ENCODE assay signal across 1 cellular context in the genomic region with DNA sequence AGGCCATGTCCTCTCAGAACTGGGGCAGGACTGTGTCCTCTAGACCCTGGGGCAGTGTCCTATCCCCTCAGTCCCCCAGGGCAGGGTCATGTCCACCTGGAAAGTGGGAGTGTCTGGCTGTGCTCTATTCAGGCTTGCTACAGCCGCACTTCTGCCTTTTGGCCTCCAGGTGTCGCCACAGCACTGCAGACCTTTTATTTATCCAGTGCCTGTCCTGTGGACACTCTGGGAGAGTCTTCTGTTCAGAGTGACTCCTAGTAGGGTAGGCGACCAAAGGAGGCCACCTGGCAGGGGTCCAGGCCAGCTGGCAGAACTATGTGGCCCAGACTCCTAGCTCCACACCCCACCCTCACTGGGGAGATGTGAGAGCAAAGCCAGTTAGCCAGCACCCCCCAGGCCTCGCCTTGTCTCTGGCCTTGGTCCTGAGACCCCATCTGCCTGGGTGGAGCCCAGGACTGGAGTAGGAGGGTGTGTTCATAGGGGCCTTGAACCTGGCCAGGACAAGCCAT.
TF ChIP-seq lines count a peak whose summit lies in the region.

No MANE protein-coding gene starts in this region.

TF ChIP-seq in K562, 482 proteins besides CTCF, POLR2A, EP300 and RAD21 (continued from another document and continues in another):
- TF ChIP-seq, protein P1, sequence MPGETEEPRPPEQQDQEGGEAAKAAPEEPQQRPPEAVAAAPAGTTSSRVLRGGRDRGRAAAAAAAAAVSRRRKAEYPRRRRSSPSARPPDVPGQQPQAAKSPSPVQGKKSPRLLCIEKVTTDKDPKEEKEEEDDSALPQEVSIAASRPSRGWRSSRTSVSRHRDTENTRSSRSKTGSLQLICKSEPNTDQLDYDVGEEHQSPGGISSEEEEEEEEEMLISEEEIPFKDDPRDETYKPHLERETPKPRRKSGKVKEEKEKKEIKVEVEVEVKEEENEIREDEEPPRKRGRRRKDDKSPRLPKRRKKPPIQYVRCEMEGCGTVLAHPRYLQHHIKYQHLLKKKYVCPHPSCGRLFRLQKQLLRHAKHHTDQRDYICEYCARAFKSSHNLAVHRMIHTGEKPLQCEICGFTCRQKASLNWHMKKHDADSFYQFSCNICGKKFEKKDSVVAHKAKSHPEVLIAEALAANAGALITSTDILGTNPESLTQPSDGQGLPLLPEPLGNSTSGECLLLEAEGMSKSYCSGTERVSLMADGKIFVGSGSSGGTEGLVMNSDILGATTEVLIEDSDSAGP (CRISPR knock-in tag; IDR thresholded peaks at IDR 0.05) = no peak
- TF ChIP-seq, protein P2, sequence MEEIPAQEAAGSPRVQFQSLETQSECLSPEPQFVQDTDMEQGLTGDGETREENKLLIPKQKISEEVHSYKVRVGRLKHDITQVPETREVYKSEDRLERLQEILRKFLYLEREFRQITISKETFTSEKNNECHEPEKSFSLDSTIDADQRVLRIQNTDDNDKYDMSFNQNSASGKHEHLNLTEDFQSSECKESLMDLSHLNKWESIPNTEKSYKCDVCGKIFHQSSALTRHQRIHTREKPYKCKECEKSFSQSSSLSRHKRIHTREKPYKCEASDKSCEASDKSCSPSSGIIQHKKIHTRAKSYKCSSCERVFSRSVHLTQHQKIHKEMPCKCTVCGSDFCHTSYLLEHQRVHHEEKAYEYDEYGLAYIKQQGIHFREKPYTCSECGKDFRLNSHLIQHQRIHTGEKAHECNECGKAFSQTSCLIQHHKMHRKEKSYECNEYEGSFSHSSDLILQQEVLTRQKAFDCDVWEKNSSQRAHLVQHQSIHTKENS (CRISPR knock-in tag; IDR thresholded peaks at IDR 0.05) = no peak
- TF ChIP-seq, protein P3, sequence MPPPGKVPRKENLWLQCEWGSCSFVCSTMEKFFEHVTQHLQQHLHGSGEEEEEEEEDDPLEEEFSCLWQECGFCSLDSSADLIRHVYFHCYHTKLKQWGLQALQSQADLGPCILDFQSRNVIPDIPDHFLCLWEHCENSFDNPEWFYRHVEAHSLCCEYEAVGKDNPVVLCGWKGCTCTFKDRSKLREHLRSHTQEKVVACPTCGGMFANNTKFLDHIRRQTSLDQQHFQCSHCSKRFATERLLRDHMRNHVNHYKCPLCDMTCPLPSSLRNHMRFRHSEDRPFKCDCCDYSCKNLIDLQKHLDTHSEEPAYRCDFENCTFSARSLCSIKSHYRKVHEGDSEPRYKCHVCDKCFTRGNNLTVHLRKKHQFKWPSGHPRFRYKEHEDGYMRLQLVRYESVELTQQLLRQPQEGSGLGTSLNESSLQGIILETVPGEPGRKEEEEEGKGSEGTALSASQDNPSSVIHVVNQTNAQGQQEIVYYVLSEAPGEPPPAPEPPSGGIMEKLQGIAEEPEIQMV (tag; conservative IDR thresholded peaks at IDR 0.05; ENCODE audit: low read depth) = no peak
- TF ChIP-seq RFX1 (IDR thresholded peaks at IDR 0.05) (no peak), RBM14 (IDR thresholded peaks at IDR 0.05; ENCODE audit: borderline replicate concordance, insufficient read depth, low read depth, low read length) (no peak), ZNF274 (IDR thresholded peaks at IDR 0.05; ENCODE audit: borderline replicate concordance, low read depth, low read length) (no peak), MYBL2 (IDR thresholded peaks at IDR 0.05; ENCODE audit: low read depth) (no peak), MYBL2 (CRISPR knock-in tag; IDR thresholded peaks at IDR 0.05; ENCODE audit: borderline replicate concordance) (no peak), ETV1 (tag; conservative IDR thresholded peaks at IDR 0.05; ENCODE audit: low read depth) (no peak), MCM3 (IDR thresholded peaks at IDR 0.05) (no peak), JUN (IDR thresholded peaks at IDR 0.05; ENCODE audit: borderline replicate concordance, low read depth, low read length) (no peak), JUN (CRISPR knock-in tag; IDR thresholded peaks at IDR 0.05; ENCODE audit: borderline replicate concordance) (no peak), GTF2E2 (tag; IDR thresholded peaks at IDR 0.05) (no peak), ZNF121 (CRISPR knock-in tag; conservative IDR thresholded peaks at IDR 0.05) (no peak), TSC22D4 (tag; IDR thresholded peaks at IDR 0.05) (no peak), ZNF232 (CRISPR knock-in tag; IDR thresholded peaks at IDR 0.05) (no peak), EWSR1 (IDR thresholded peaks at IDR 0.05; ENCODE audit: borderline replicate concordance, low read depth, partially characterized antibody) (no peak), KHSRP (IDR thresholded peaks at IDR 0.05) (no peak), HMG20B (CRISPR knock-in tag; IDR thresholded peaks at IDR 0.05) (no peak), SRSF9 (IDR thresholded peaks at IDR 0.05; ENCODE audit: borderline replicate concordance, low read depth, low read length) (no peak), ZBTB1 (CRISPR knock-in tag; IDR thresholded peaks at IDR 0.05; ENCODE audit: borderline replicate concordance, low read depth) (no peak), ZKSCAN1 (IDR thresholded peaks at IDR 0.05; ENCODE audit: low read depth, low read length) (no peak), ZNF830 (CRISPR knock-in tag; IDR thresholded peaks at IDR 0.05) (no peak), TCF3 (CRISPR knock-in tag; IDR thresholded peaks at IDR 0.05) (no peak), ZNF12 (CRISPR knock-in tag; IDR thresholded peaks at IDR 0.05) (0 out of 2 replicates have a peak, but pooled peaks have one; percentile 45), ZNF75A (CRISPR knock-in tag; IDR thresholded peaks at IDR 0.05) (no peak), RFX7 (CRISPR knock-in tag; IDR thresholded peaks at IDR 0.05) (no peak), BDP1 (IDR thresholded peaks at IDR 0.05; ENCODE audit: insufficient read depth, insufficient read length) (no peak), ZNF124 (CRISPR knock-in tag; IDR thresholded peaks at IDR 0.05) (no peak), MCM7 (IDR thresholded peaks at IDR 0.05) (no peak), ZNF134 (CRISPR knock-in tag; conservative IDR thresholded peaks at IDR 0.05) (no peak), XRCC4 (IDR thresholded peaks at IDR 0.05; ENCODE audit: extremely low read depth, insufficient read depth, insufficient read length) (no peak), SMAD3 (CRISPR knock-in tag; conservative IDR thresholded peaks at IDR 0.05) (no peak), MEIS2 (IDR thresholded peaks at IDR 0.05; ENCODE audit: partially characterized antibody) (no peak), ZNF311 (CRISPR knock-in tag; IDR thresholded peaks at IDR 0.05) (no peak), TEAD2 (tag; IDR thresholded peaks at IDR 0.05) (no peak), SIRT6 (IDR thresholded peaks at IDR 0.05; ENCODE audit: low read depth, low read length) (no peak), NUFIP1 (IDR thresholded peaks at IDR 0.05; ENCODE audit: partially characterized antibody) (no peak), MYC (IDR thresholded peaks at IDR 0.05; ENCODE audit: low read depth, low read length) (no peak), MYC (CRISPR knock-in tag; IDR thresholded peaks at IDR 0.05; ENCODE audit: borderline replicate concordance, low read depth) (no peak)
- TF ChIP-seq, protein P4, sequence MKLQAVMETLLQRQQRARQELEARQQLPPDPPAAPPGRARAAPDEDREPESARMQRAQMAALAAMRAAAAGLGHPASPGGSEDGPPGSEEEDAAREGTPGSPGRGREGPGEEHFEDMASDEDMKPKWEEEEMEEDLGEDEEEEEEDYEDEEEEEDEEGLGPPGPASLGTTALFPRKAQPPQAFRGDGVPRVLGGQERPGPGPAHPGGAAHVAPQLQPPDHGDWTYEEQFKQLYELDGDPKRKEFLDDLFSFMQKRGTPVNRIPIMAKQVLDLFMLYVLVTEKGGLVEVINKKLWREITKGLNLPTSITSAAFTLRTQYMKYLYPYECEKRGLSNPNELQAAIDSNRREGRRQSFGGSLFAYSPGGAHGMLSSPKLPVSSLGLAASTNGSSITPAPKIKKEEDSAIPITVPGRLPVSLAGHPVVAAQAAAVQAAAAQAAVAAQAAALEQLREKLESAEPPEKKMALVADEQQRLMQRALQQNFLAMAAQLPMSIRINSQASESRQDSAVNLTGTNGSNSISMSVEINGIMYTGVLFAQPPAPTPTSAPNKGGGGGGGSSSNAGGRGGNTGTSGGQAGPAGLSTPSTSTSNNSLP (IDR thresholded peaks at IDR 0.05; ENCODE audit: borderline replicate concordance, low read depth, low read length) = no peak
- TF ChIP-seq, protein P5, sequence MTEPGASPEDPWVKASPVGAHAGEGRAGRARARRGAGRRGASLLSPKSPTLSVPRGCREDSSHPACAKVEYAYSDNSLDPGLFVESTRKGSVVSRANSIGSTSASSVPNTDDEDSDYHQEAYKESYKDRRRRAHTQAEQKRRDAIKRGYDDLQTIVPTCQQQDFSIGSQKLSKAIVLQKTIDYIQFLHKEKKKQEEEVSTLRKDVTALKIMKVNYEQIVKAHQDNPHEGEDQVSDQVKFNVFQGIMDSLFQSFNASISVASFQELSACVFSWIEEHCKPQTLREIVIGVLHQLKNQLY (CRISPR knock-in tag; conservative IDR thresholded peaks at IDR 0.05) = no peak
- TF ChIP-seq, protein P6, sequence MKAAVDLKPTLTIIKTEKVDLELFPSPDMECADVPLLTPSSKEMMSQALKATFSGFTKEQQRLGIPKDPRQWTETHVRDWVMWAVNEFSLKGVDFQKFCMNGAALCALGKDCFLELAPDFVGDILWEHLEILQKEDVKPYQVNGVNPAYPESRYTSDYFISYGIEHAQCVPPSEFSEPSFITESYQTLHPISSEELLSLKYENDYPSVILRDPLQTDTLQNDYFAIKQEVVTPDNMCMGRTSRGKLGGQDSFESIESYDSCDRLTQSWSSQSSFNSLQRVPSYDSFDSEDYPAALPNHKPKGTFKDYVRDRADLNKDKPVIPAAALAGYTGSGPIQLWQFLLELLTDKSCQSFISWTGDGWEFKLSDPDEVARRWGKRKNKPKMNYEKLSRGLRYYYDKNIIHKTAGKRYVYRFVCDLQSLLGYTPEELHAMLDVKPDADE (conservative IDR thresholded peaks at IDR 0.05; ENCODE audit: control insufficient read depth, low read depth, low read length) = no peak
- TF ChIP-seq, protein P7, sequence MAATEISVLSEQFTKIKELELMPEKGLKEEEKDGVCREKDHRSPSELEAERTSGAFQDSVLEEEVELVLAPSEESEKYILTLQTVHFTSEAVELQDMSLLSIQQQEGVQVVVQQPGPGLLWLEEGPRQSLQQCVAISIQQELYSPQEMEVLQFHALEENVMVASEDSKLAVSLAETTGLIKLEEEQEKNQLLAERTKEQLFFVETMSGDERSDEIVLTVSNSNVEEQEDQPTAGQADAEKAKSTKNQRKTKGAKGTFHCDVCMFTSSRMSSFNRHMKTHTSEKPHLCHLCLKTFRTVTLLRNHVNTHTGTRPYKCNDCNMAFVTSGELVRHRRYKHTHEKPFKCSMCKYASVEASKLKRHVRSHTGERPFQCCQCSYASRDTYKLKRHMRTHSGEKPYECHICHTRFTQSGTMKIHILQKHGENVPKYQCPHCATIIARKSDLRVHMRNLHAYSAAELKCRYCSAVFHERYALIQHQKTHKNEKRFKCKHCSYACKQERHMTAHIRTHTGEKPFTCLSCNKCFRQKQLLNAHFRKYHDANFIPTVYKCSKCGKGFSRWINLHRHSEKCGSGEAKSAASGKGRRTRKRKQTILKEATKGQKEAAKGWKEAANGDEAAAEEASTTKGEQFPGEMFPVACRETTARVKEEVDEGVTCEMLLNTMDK (IDR thresholded peaks at IDR 0.05; ENCODE audit: borderline replicate concordance, insufficient read depth, low read depth, low read length, poor library complexity, severe bottlenecking) = peak; percentile 10
- TF ChIP-seq, protein P8, sequence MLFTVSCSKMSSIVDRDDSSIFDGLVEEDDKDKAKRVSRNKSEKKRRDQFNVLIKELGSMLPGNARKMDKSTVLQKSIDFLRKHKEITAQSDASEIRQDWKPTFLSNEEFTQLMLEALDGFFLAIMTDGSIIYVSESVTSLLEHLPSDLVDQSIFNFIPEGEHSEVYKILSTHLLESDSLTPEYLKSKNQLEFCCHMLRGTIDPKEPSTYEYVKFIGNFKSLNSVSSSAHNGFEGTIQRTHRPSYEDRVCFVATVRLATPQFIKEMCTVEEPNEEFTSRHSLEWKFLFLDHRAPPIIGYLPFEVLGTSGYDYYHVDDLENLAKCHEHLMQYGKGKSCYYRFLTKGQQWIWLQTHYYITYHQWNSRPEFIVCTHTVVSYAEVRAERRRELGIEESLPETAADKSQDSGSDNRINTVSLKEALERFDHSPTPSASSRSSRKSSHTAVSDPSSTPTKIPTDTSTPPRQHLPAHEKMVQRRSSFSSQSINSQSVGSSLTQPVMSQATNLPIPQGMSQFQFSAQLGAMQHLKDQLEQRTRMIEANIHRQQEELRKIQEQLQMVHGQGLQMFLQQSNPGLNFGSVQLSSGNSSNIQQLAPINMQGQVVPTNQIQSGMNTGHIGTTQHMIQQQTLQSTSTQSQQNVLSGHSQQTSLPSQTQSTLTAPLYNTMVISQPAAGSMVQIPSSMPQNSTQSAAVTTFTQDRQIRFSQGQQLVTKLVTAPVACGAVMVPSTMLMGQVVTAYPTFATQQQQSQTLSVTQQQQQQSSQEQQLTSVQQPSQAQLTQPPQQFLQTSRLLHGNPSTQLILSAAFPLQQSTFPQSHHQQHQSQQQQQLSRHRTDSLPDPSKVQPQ (CRISPR knock-in tag; IDR thresholded peaks at IDR 0.05; ENCODE audit: borderline replicate concordance) = no peak
- TF ChIP-seq, protein P9, sequence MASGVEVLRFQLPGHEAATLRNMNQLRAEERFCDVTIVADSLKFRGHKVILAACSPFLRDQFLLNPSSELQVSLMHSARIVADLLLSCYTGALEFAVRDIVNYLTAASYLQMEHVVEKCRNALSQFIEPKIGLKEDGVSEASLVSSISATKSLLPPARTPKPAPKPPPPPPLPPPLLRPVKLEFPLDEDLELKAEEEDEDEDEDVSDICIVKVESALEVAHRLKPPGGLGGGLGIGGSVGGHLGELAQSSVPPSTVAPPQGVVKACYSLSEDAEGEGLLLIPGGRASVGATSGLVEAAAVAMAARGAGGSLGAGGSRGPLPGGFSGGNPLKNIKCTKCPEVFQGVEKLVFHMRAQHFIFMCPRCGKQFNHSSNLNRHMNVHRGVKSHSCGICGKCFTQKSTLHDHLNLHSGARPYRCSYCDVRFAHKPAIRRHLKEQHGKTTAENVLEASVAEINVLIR (CRISPR knock-in tag; IDR thresholded peaks at IDR 0.05) = no peak
- TF ChIP-seq, protein P10, sequence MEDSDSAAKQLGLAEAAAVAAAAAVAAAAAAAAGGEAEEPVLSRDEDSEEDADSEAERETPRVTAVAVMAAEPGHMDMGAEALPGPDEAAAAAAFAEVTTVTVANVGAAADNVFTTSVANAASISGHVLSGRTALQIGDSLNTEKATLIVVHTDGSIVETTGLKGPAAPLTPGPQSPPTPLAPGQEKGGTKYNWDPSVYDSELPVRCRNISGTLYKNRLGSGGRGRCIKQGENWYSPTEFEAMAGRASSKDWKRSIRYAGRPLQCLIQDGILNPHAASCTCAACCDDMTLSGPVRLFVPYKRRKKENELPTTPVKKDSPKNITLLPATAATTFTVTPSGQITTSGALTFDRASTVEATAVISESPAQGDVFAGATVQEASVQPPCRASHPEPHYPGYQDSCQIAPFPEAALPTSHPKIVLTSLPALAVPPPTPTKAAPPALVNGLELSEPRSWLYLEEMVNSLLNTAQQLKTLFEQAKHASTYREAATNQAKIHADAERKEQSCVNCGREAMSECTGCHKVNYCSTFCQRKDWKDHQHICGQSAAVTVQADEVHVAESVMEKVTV (CRISPR knock-in tag; IDR thresholded peaks at IDR 0.05) = peak; percentile 94
- TF ChIP-seq, protein P11, sequence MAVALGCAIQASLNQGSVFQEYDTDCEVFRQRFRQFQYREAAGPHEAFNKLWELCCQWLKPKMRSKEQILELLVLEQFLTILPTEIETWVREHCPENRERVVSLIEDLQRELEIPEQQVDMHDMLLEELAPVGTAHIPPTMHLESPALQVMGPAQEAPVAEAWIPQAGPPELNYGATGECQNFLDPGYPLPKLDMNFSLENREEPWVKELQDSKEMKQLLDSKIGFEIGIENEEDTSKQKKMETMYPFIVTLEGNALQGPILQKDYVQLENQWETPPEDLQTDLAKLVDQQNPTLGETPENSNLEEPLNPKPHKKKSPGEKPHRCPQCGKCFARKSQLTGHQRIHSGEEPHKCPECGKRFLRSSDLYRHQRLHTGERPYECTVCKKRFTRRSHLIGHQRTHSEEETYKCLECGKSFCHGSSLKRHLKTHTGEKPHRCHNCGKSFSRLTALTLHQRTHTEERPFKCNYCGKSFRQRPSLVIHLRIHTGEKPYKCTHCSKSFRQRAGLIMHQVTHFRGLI (CRISPR knock-in tag; IDR thresholded peaks at IDR 0.05) = no peak
